ENCODE assay signal across 1 cellular context in genomic region chr12:99767809-99768208, GRCh38.
TF ChIP-seq lines count a peak whose summit lies in the region.

No MANE protein-coding gene starts in this region.

TF ChIP-seq in WTC11, 78 proteins besides CTCF, POLR2A, EP300 and RAD21 (continued from another document):
- TF ChIP-seq FOXP4 (CRISPR knock-in tag; IDR thresholded peaks at IDR 0.05), result no peak
- no peak for TF ChIP-seq E2F4 (CRISPR knock-in tag; IDR thresholded peaks at IDR 0.05; ENCODE audit: borderline replicate concordance, low read depth)
TF ChIP-seq in WTC11: peak in this region for 0.
